ENCODE assay signal across 28 cellular contexts in genomic region chr18:248053-248452, GRCh38.
"Had no signal": no experiment of that assay in that cellular context is flagged by ENCODE, and none has a peak within 500 bp of the region (broad histone marks: within the 10 kb centered on the region; RNA-seq: fewer than 3 reads in every experiment).

No MANE protein-coding gene starts in this region.

- H3K27ac ChIP-seq: neural progenitor cell, ovary, parathyroid adenoma, psoas muscle, right lobe of liver, sigmoid colon, stomach, thoracic aorta, thyroid gland, tibial nerve, upper lobe of left lung, vagina had no signal

- H3K9me3 ChIP-seq: ovary, psoas muscle, right lobe of liver, sigmoid colon, thoracic aorta, thyroid gland, tibial nerve, upper lobe of left lung, vagina had no signal

- H3K4me3 ChIP-seq: neural progenitor cell, ovary, psoas muscle, right lobe of liver, sigmoid colon, stomach, thoracic aorta, thyroid gland, tibial nerve, upper lobe of left lung, vagina had no signal

- H3K27me3 Mint-ChIP-seq: progenitor cell of endocrine pancreas; stimulated activated naive B cell treated with anti-CD40 and anti-IgM and Interleukin-4, amounts not matched to agents 10 μg/mL and 1 μg/mL and 100 μg/mL, for 72 hours; stimulated activated naive CD8-positive, alpha-beta T cell treated with anti-CD3 and anti-CD28 coated beads, Interleukin-15, Interleukin-2, amounts not matched to agents 100 ng/mL and 50 ng/mL, for 24 hours had no signal

- H3K4me1 Mint-ChIP-seq: natural killer cell; neural progenitor cell; stimulated activated effector memory CD8-positive, alpha-beta T cell treated with anti-CD3 and anti-CD28 coated beads, Interleukin-12 subunit alpha, Interleukin-12 subunit beta, amount 100 ng/mL, for 72 hours had no signal

- H3K9me3 Mint-ChIP-seq: natural killer cell; neural progenitor cell; stimulated activated effector memory CD8-positive, alpha-beta T cell treated with anti-CD3 and anti-CD28 coated beads, Interleukin-12 subunit alpha, Interleukin-12 subunit beta, amount 100 ng/mL, for 72 hours; stimulated activated naive B cell treated with anti-CD40 and anti-IgM and Interleukin-4, amounts not matched to agents 10 μg/mL and 1 μg/mL and 100 μg/mL, for 72 hours; stimulated activated naive CD8-positive, alpha-beta T cell treated with anti-CD3 and anti-CD28 coated beads, Interleukin-15, Interleukin-2, amounts not matched to agents 100 ng/mL and 50 ng/mL, for 24 hours had no signal

- ATAC-seq: natural killer cell; psoas muscle; right cardiac atrium; right lobe of liver; stimulated activated effector memory CD8-positive, alpha-beta T cell treated with anti-CD3 and anti-CD28 coated beads, Interleukin-12 subunit alpha, Interleukin-12 subunit beta, amount 100 ng/mL, for 72 hours; stimulated activated naive B cell treated with anti-CD40 and anti-IgM and Interleukin-4, amounts not matched to agents 10 μg/mL and 1 μg/mL and 100 μg/mL, for 72 hours had no signal

- H3K4me3 Mint-ChIP-seq: natural killer cell; nephron; neural progenitor cell; stimulated activated effector memory CD8-positive, alpha-beta T cell treated with anti-CD3 and anti-CD28 coated beads, Interleukin-12 subunit alpha, Interleukin-12 subunit beta, amount 100 ng/mL, for 72 hours; stimulated activated naive B cell treated with anti-CD40 and anti-IgM and Interleukin-4, amounts not matched to agents 10 μg/mL and 1 μg/mL and 100 μg/mL, for 72 hours; stimulated activated naive CD8-positive, alpha-beta T cell treated with anti-CD3 and anti-CD28 coated beads, Interleukin-15, Interleukin-2, amounts not matched to agents 100 ng/mL and 50 ng/mL, for 24 hours had no signal

- DNase-seq: natural killer cell; occipital lobe; ovary; posterior cingulate gyrus; psoas muscle; right cardiac atrium; right lobe of liver; sigmoid colon; small intestine; stimulated activated CD4-positive, alpha-beta T cell treated with anti-CD3 and anti-CD28 coated beads, Interleukin-15, amount 100 ng/mL, for 24 hours; stimulated activated CD4-positive, alpha-beta T cell treated with anti-CD3 and anti-CD28 coated beads, Interleukin-2, amount 100 ng/mL, for 24 hours; stimulated activated CD4-positive, alpha-beta T cell treated with anti-CD3 and anti-CD28 coated beads, Interleukin-2, amount 100 ng/mL, for 48 hours; stimulated activated CD4-positive, alpha-beta T cell treated with anti-CD3 and anti-CD28 coated beads, Interleukin-4, amount 100 ng/mL, for 24 hours; stimulated activated naive B cell treated with anti-CD40 and anti-IgM and Interleukin-4, amounts not matched to agents 10 μg/mL and 1 μg/mL and 100 μg/mL, for 72 hours; stimulated activated naive CD4-positive, alpha-beta T cell treated with Interleukin-2 at 50 U/mL for 16 hours; stomach; trophoblast cell; upper lobe of left lung had no signal

- H3K27ac Mint-ChIP-seq: natural killer cell; nephron; neural progenitor cell; progenitor cell of endocrine pancreas; stimulated activated effector memory CD8-positive, alpha-beta T cell treated with anti-CD3 and anti-CD28 coated beads, Interleukin-12 subunit alpha, Interleukin-12 subunit beta, amount 100 ng/mL, for 72 hours; stimulated activated naive B cell treated with anti-CD40 and anti-IgM and Interleukin-4, amounts not matched to agents 10 μg/mL and 1 μg/mL and 100 μg/mL, for 72 hours; stimulated activated naive CD8-positive, alpha-beta T cell treated with anti-CD3 and anti-CD28 coated beads, Interleukin-15, Interleukin-2, amounts not matched to agents 100 ng/mL and 50 ng/mL, for 24 hours had no signal

- H3K27me3 ChIP-seq: neural progenitor cell, ovary, right lobe of liver, sigmoid colon, stomach, thyroid gland, tibial nerve, upper lobe of left lung, vagina had no signal
